ENCODE assay signal across 28 cellular contexts in the genomic region with DNA sequence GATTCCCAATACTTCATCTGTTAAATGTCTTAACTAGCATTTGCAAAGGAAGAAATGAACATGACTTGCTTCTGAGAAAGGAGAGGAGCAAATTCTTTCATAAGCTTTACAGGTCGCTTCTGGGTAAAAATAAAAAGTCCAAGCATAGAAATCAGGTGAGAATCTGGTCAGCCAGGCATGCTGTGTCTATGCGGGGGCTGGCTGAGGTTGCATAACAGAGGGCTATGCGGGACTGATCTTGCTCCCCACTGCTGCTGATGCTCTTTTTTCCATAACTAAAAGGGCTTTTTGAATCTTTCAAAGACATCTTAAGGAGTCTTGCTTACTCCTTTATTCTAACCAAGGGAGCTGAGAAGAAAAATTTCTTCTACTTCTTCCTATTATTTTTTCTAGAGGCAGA.
"Had no signal": no experiment of that assay in that cellular context is flagged by ENCODE, and none has a peak within 500 bp of the region (broad histone marks: within the 10 kb centered on the region; RNA-seq: fewer than 3 reads in every experiment).

No MANE protein-coding gene starts in this region.

- DNase-seq: activated CD4-positive, alpha-beta T cell treated with anti-CD3 and anti-CD28 coated beads for 48 hours; activated CD4-positive, alpha-beta T cell treated with anti-CD3 and anti-CD28 coated beads, Interleukin-2, amount 50 U/mL, for 1 hour; activated CD4-positive, alpha-beta T cell treated with anti-CD3 and anti-CD28 coated beads, Interleukin-2, amount 50 U/mL, for 48 hours; activated CD8-positive, alpha-beta memory T cell treated with anti-CD3 and anti-CD28 coated beads for 24 hours; activated CD8-positive, alpha-beta T cell treated with anti-CD3 and anti-CD28 coated beads for 36 hours; activated effector memory CD4-positive, alpha-beta T cell treated with Interleukin-2 at 50 U/mL for 16 hours; activated gamma-delta T cell treated with Interleukin-2 at 50 U/mL for 16 hours; activated naive CD4-positive, alpha-beta T cell treated with anti-CD3 and anti-CD28 coated beads, Interleukin-2, amount 50 U/mL, for 16 hours; activated naive CD4-positive, alpha-beta T cell treated with Interleukin-2 at 50 U/mL for 16 hours; activated T-cell treated with anti-CD3 and anti-CD28 coated beads, Interleukin-2, amount 50 U/mL, for 4 hours; amniotic stem cell; anterior cingulate cortex; brain microvascular endothelial cell; dorsolateral prefrontal cortex; effector memory CD4-positive, alpha-beta T cell; endodermal cell; foreskin fibroblast; head of caudate nucleus; T-helper 2 cell had no signal

- H3K4me3 ChIP-seq: coronary artery, dorsolateral prefrontal cortex had no signal

- H3K4me3 Mint-ChIP-seq: activated CD8-positive, alpha-beta T cell treated with anti-CD3 and anti-CD28 coated beads for 36 hours; activated naive CD8-positive, alpha-beta T cell; activated T-cell treated with anti-CD3 and anti-CD28 coated beads, Interleukin-2, amount 50 U/mL, for 4 hours; activated T-helper 17 cell treated with anti-CD3 and anti-CD28 coated beads, Interleukin-2, amount 50 U/mL, for 72 hours; central memory CD8-positive, alpha-beta T cell; dendritic cell treated with granulocyte-macrophage colony-stimulating factor and Interleukin-4, amounts not matched to agents 40 ng/mL and 50 ng/mL, for 4 days; endodermal cell had no signal

- H3K27ac Mint-ChIP-seq: activated CD8-positive, alpha-beta T cell treated with anti-CD3 and anti-CD28 coated beads for 36 hours; activated naive CD8-positive, alpha-beta T cell; activated T-helper 17 cell treated with anti-CD3 and anti-CD28 coated beads, Interleukin-2, amount 50 U/mL, for 72 hours; dendritic cell treated with granulocyte-macrophage colony-stimulating factor and Interleukin-4, amounts not matched to agents 40 ng/mL and 50 ng/mL, for 4 days; endodermal cell had no signal

- ATAC-seq: activated CD8-positive, alpha-beta T cell treated with anti-CD3 and anti-CD28 coated beads for 36 hours; activated T-cell treated with anti-CD3 and anti-CD28 coated beads, Interleukin-2, amount 50 U/mL, for 4 hours; activated T-helper 17 cell treated with anti-CD3 and anti-CD28 coated beads, Interleukin-2, amount 50 U/mL, for 72 hours; esophagus mucosa had no signal

- H3K27me3 ChIP-seq: brain microvascular endothelial cell, dorsolateral prefrontal cortex had no signal

- H3K9me3 Mint-ChIP-seq: activated CD8-positive, alpha-beta T cell treated with anti-CD3 and anti-CD28 coated beads for 36 hours; activated T-cell treated with anti-CD3 and anti-CD28 coated beads, Interleukin-2, amount 50 U/mL, for 4 hours; activated T-helper 17 cell treated with anti-CD3 and anti-CD28 coated beads, Interleukin-2, amount 50 U/mL, for 72 hours; central memory CD8-positive, alpha-beta T cell; dendritic cell treated with granulocyte-macrophage colony-stimulating factor and Interleukin-4, amounts not matched to agents 40 ng/mL and 50 ng/mL, for 4 days; endodermal cell had no signal

- FAIRE-seq: astrocyte, bronchial epithelial cell, frontal cortex had no signal

- H3K36me3 Mint-ChIP-seq: activated naive CD8-positive, alpha-beta T cell had no signal

- H3K27ac ChIP-seq: brain microvascular endothelial cell, coronary artery, dorsolateral prefrontal cortex had no signal

- H3K36me3 ChIP-seq: brain microvascular endothelial cell had no signal

- H3K4me1 Mint-ChIP-seq: activated T-helper 17 cell treated with anti-CD3 and anti-CD28 coated beads, Interleukin-2, amount 50 U/mL, for 72 hours; central memory CD8-positive, alpha-beta T cell had no signal
